ENCODE assay signal across 8 cellular contexts in the genomic region with DNA sequence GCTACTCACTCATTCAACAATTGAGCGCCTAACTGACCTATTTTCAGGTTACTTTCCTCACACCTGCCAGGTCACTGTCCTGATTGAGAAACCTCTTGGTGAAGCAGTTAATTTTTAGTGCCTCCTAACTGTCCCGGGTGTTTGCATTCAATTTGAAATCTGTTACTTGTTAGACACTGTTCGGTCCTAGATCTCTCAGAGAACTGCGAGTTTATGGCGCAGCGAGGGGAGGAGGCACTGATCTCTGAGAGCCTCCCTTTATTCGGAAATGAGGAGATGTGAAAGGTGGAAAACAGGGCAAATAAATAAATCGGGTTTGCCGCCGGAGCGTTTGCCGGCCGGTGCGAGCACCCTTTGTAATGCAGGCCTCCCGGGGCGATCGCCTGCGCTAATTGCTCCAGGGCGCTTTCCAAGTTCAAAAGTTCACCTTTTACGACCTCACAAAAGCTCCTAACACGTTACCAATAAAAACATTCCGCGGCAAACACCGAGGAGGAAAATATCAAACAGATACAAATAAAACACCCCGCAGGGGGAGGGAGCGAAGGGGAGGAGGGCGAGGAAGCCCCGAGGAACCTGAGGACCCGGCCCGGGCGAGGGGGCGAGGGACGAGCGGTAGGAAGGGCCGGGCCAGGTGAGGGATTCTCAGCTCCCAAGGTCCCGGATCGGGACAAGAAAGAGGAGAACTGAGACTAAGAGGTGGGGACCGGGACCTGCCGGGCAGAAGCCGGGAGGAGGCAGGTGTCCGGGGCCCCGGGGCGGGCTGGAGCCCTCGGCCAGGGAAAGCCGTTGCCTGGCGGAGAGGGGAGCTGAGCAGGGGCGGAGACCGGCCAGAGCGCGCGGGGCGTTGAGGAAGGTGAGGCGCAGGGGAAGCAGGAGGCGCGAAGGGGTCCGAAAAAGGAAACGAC. TPM values are rescaled to one million over a fixed set of nuclear protein-coding genes. Genes with fewer than 3 reads are reported as not detected.
DNase-seq lines count a peak whose midpoint lies in the region; ATAC-seq and TF ChIP-seq lines count a peak whose summit lies in the region.

No MANE protein-coding gene starts in this region.

- peak; percentile 46 for DNase-seq in Caki2 (ENCODE audit: low read depth)
- DNase-seq in KBM-7, result peak; percentile 40
- peak; percentile 24 for DNase-seq in activated CD8-positive, alpha-beta memory T cell treated with anti-CD3 and anti-CD28 coated beads, Interleukin-2, amount 50 U/mL, for 4 hours
- peak in 1 of 2 donors; percentile 36 for DNase-seq in heart right ventricle
- DNase-seq in retina, result peak; percentile 74
- DNase-seq in SKM-1 (lab: John Stamatoyannopoulos, UW; ENCODE audit: unreplicated experiment), result no peak
- DNase-seq in NCI-H2029 treated with DMSO at 0.1 percent for 48 hours (lab: John Stamatoyannopoulos, UW), result no peak

- no peak for TF ChIP-seq CTCF in heart right ventricle (IDR thresholded peaks at IDR 0.05)

- H3K27ac ChIP-seq in heart right ventricle, result peak overlapping the region in 6 of 10 donors; percentile 49 to 59 (median 53)

- in situ Hi-C loops in Caki2 (cut with HindIII; ENCODE audit: low pct_unique_long_range_greater_than_20kb, low sequenced_read_pairs) (no loop called here), KBM-7 (cut with MboI; ENCODE audit: low pct_unique_long_range_greater_than_20kb, low sequenced_read_pairs) (loop anchor here (5.0 kb wide), 1 partner anchor 88 kb away; no protein-coding TSS in a partner anchor)

- peaks cover 0 to 57% (median 40%) of the 10 kb centered on the region in 7 donors for H3K27me3 ChIP-seq in heart right ventricle

- peak overlapping the region; percentile 83 to 98 (median 92) for H3K4me3 ChIP-seq in heart right ventricle

- peaks cover 0 to 51% (median 20%) of the 10 kb centered on the region in 9 donors for H3K4me1 ChIP-seq in heart right ventricle

- WGBS in heart right ventricle, 2 donors, result 5 to 6% methylated on average over 57 of the region's 57 CpGs

- ATAC-seq in heart right ventricle, result peak in 1 of 8 donors; percentile 5
- ATAC-seq in HG03097 (IDR thresholded peaks at IDR 0.05; ENCODE audit: low FRiP score, unreplicated experiment), result no peak

- no peaks in the 10 kb centered on the region for H3K36me3 ChIP-seq in heart right ventricle

- intact Hi-C loops in heart right ventricle (cut with DNase I), result loop anchor here in 8 of 10 donors (5.0 to 10.0 kb wide), 7 partner anchors 68 to 608 kb away; partner anchors contain the start of genes SCAI (in 5 of the 8) and GOLGA1 (in 1 of the 8)

- H3K9me3 ChIP-seq in heart right ventricle, result no peaks in the 10 kb centered on the region

RNA-seq across cellular contexts. Expression of gene NR6A1, which starts 1.4 kb away (rescaled TPM):
- total RNA-seq in Caki2 (2014; rRNA removed; shearing (Covaris generic); ENCODE audit: low replicate concordance), result 0.64 and 1.3 TPM in 2 replicates
- 1 to 10 TPM in 8 of 10 donors, under 1 TPM in 2; 0.78 to 2.0 (median 1.2) TPM for total RNA-seq in heart right ventricle
- 1 to 10 TPM in 1 of 2 donors, under 1 TPM in 1; 0.29 to 1.0 TPM for polyA plus RNA-seq in heart right ventricle

RNA-seq across cellular contexts. Expression of gene OLFML2A, which starts 7.2 kb away (rescaled TPM):
- total RNA-seq in Caki2 (2014; rRNA removed; shearing (Covaris generic); ENCODE audit: low replicate concordance), result 4.3 and 14.9 TPM in 2 replicates
- 10 to 100 TPM; 21.9 to 51.2 (median 32.5) TPM for total RNA-seq in heart right ventricle
- polyA plus RNA-seq in heart right ventricle, result 1 to 10 TPM; 5.9 to 9.3 TPM

Comparison
In these comparisons a context has a peak if more than half of its experiments do, and no peak if none do; other contexts are left out.
1. DNase-seq: peak in Caki2 (single experiment), KBM-7 (single experiment), activated CD8-positive, alpha-beta memory T cell treated with anti-CD3 and anti-CD28 coated beads, Interleukin-2, amount 50 U/mL, for 4 hours (single experiment) and retina (single experiment); none in SKM-1 (single experiment) and NCI-H2029 treated with DMSO at 0.1 percent for 48 hours (single experiment).